1 cellular context compared by ENCODE assay signal in the genomic region with DNA sequence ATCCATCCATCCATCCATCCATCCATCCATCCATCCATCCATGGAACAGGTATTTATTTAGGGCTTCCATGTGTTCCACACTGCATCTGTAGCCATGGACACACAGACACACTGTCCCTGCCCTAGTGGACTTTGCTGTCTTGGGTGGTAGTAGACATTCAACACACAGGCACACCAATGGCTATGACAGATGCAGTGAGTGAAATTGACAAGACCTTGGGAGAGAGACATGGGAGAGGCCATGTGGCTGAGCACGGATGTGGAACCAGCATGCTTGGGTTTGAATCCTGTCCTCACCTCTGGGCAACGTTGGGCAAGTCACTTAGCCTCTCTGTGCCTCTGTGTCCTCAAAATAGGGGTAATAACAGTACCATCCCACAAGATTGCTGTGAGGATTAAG.
TF ChIP-seq lines count a peak whose summit lies in the region.

No MANE protein-coding gene starts in this region.

TF ChIP-seq in endothelial cell of umbilical vein, 7 proteins besides CTCF, POLR2A, EP300 and RAD21:
- no peak for TF ChIP-seq POLR2AphosphoS5 (IDR thresholded peaks at IDR 0.05; ENCODE audit: insufficient read depth, low read depth, low read length)
- no peak for TF ChIP-seq GATA2 (IDR thresholded peaks at IDR 0.05; ENCODE audit: insufficient read depth, insufficient read length, low read depth, low read length)
- no peak for TF ChIP-seq FOS (IDR thresholded peaks at IDR 0.05; ENCODE audit: borderline replicate concordance, insufficient read depth, low read length)
- TF ChIP-seq JUN (IDR thresholded peaks at IDR 0.05; ENCODE audit: borderline replicate concordance, insufficient read depth, insufficient read length, low read depth) = no peak
- no peak for TF ChIP-seq MAX (IDR thresholded peaks at IDR 0.05; ENCODE audit: insufficient read depth, insufficient read length)
- no peak for TF ChIP-seq EZH2 (IDR thresholded peaks at IDR 0.05; ENCODE audit: borderline replicate concordance, low read depth, low read length, severe bottlenecking)
- TF ChIP-seq MYC (IDR thresholded peaks at IDR 0.05; ENCODE audit: low read depth, low read length) = no peak
